Comparison of ENCODE assay signal across 27 cellular contexts in genomic region chr22:19350947-19351346, GRCh38.
"Had no signal": no experiment of that assay in that cellular context is flagged by ENCODE, and none has a peak within 500 bp of the region (broad histone marks: within the 10 kb centered on the region; RNA-seq: fewer than 3 reads in every experiment).

No MANE protein-coding gene starts in this region.

- H3K4me3 ChIP-seq: esophagus squamous epithelium, left lung, lower lobe of right lung, mucosa of descending colon, pancreas, right atrium auricular region, testis had no signal

- H3K27me3 Mint-ChIP-seq: activated CD4-positive, alpha-beta memory T cell treated with anti-CD3 and anti-CD28 coated beads for 36 hours; activated CD4-positive, alpha-beta T cell treated with anti-CD3 and anti-CD28 coated beads, Interleukin-2, amount 10 ng/mL, durations not matched to agents 24 days and 14 days; dendritic cell treated with granulocyte-macrophage colony-stimulating factor and Interleukin-4, amounts not matched to agents 40 ng/mL and 50 ng/mL, for 4 days had no signal

- H3K27me3 ChIP-seq: esophagus squamous epithelium, left lung, pancreas, right atrium auricular region, testis had no signal

- H3K4me1 Mint-ChIP-seq: activated CD4-positive, alpha-beta T cell treated with anti-CD3 and anti-CD28 coated beads, Interleukin-2, amount 10 ng/mL, durations not matched to agents 24 days and 14 days; neural crest cell had no signal

- H3K27ac Mint-ChIP-seq: activated CD4-positive, alpha-beta memory T cell treated with anti-CD3 and anti-CD28 coated beads for 36 hours; activated CD4-positive, alpha-beta T cell treated with anti-CD3 and anti-CD28 coated beads, Interleukin-2, amount 10 ng/mL, durations not matched to agents 24 days and 14 days; dendritic cell treated with granulocyte-macrophage colony-stimulating factor and Interleukin-4, amounts not matched to agents 40 ng/mL and 50 ng/mL, for 4 days had no signal

- H3K27ac ChIP-seq: esophagus squamous epithelium, left lung, lower lobe of right lung, pancreas, right atrium auricular region, testis, VCaP had no signal

- DNase-seq: activated CD4-positive, alpha-beta memory T cell treated with anti-CD3 and anti-CD28 coated beads for 36 hours; activated CD4-positive, alpha-beta T cell treated with anti-CD3 and anti-CD28 coated beads, Interleukin-2, amount 10 ng/mL, durations not matched to agents 24 days and 14 days; activated CD4-positive, CD25-positive, alpha-beta regulatory T cell treated with anti-CD3 and anti-CD28 coated beads, Interleukin-2, amount 50 U/mL, for 72 hours; activated effector memory CD4-positive, alpha-beta T cell treated with Interleukin-2 at 50 U/mL for 16 hours; activated naive CD4-positive, alpha-beta T cell treated with Interleukin-2 at 50 U/mL for 16 hours; activated T-cell treated with anti-CD3 and anti-CD28 coated beads, Interleukin-2, amount 50 U/mL, for 4 hours; amygdala; caudate nucleus; effector CD4-positive, alpha-beta T cell; esophagus squamous epithelium; foreskin melanocyte; kidney glomerular epithelial cell; left lung; lower lobe of right lung; mesendoderm; mucosa of descending colon; nucleus accumbens; pancreas; stimulated activated CD4-positive, alpha-beta T cell treated with anti-CD3 and anti-CD28 coated beads, Interleukin-15, amount 100 ng/mL, for 24 hours; stimulated activated CD4-positive, alpha-beta T cell treated with anti-CD3 and anti-CD28 coated beads, Interleukin-2, amount 100 ng/mL, for 24 hours; stimulated activated naive CD4-positive, alpha-beta T cell; testis; trophoblast cell had no signal

- H3K4me3 Mint-ChIP-seq: activated CD4-positive, alpha-beta memory T cell treated with anti-CD3 and anti-CD28 coated beads for 36 hours; activated CD4-positive, alpha-beta T cell treated with anti-CD3 and anti-CD28 coated beads, Interleukin-2, amount 10 ng/mL, durations not matched to agents 24 days and 14 days; activated T-cell treated with anti-CD3 and anti-CD28 coated beads, Interleukin-2, amount 50 U/mL, for 4 hours; dendritic cell treated with granulocyte-macrophage colony-stimulating factor and Interleukin-4, amounts not matched to agents 40 ng/mL and 50 ng/mL, for 4 days; neural crest cell had no signal

- ATAC-seq: activated T-cell treated with anti-CD3 and anti-CD28 coated beads, Interleukin-2, amount 50 U/mL, for 4 hours; left lung; lower lobe of right lung; mucosa of descending colon; pancreas had no signal

- H3K4me1 ChIP-seq: esophagus squamous epithelium, left lung, lower lobe of right lung, pancreas, right atrium auricular region, testis had no signal

- H3K9me3 Mint-ChIP-seq: activated CD4-positive, alpha-beta memory T cell treated with anti-CD3 and anti-CD28 coated beads for 36 hours; activated CD4-positive, alpha-beta T cell treated with anti-CD3 and anti-CD28 coated beads, Interleukin-2, amount 10 ng/mL, durations not matched to agents 24 days and 14 days; activated T-cell treated with anti-CD3 and anti-CD28 coated beads, Interleukin-2, amount 50 U/mL, for 4 hours; dendritic cell treated with granulocyte-macrophage colony-stimulating factor and Interleukin-4, amounts not matched to agents 40 ng/mL and 50 ng/mL, for 4 days; neural crest cell had no signal

- H3K9me3 ChIP-seq: esophagus squamous epithelium, left lung, lower lobe of right lung, mucosa of descending colon, pancreas, right atrium auricular region, testis had no signal
